Comparison of ENCODE assay signal across 8 cellular contexts in the genomic region with DNA sequence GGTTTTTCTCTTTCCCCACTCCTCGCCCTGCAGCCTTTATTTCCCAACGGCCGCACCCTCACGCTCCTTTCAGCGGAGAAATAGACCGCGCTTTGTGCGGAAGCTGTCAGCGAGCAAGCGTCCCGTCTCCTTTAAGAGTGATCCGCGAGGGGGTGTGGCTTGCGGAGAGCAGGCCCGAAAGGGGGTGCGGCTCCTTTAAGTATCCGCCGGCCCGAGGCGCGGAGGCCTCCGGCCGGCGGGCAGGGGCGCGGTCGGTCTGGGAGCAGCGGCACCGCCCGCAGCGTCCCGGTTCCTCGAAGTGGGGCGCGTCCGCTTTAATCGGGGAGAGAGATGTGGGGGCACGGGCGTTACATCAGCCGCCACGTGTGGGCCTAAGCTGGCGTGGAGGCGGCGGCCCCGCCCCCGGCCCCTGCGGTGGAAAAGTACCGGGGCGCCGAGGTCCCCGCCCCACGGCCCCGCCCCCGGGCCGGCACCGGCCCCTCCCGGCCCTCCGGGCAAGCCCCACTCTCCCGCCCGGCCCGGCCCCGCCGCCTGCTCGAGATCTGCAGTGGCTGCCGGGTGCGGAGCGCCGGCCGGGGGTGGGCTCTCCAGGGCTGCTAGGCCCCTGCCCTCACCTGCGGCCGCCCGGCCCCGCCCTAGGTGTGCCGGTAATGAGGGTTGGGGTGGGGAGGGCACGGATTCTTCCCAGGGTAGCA. TPM values are rescaled to one million over a fixed set of nuclear protein-coding genes. Genes with fewer than 3 reads are reported as not detected.
DNase-seq lines count a peak whose midpoint lies in the region; ATAC-seq and TF ChIP-seq lines count a peak whose summit lies in the region.

No MANE protein-coding gene starts in this region.

- H3K36me3 ChIP-seq in duodenal mucosa (ENCODE audit: control insufficient read depth in 1 of 2, insufficient read depth in 2 of 2, low read length in 2 of 2) (no peaks in the 10 kb centered on the region), lower lobe of right lung (no peaks in the 10 kb centered on the region)

- TF ChIP-seq CTCF in C4-2B (conservative IDR thresholded peaks at IDR 0.05) = no peak
- TF ChIP-seq CTCF in lower lobe of right lung (IDR thresholded peaks at IDR 0.05) = no peak

- H3K27ac ChIP-seq in C4-2B (peak overlapping the region; percentile 78), duodenal mucosa (ENCODE audit: low read depth, low read length) (peak overlapping the region; percentile 61), lower lobe of right lung (peak overlapping the region; percentile 81)

- no peaks in the 10 kb centered on the region for H3K9me3 ChIP-seq in duodenal mucosa (ENCODE audit: control insufficient read depth in 1 of 2, low read length in 2 of 2)
- no peaks in the 10 kb centered on the region for H3K9me3 ChIP-seq in lower lobe of right lung

- peak; percentile 82 for ATAC-seq in GM19324 (IDR thresholded peaks at IDR 0.05; ENCODE audit: low FRiP score, unreplicated experiment)
- peak; percentile 81 for ATAC-seq in HG03442 (IDR thresholded peaks at IDR 0.05; ENCODE audit: unreplicated experiment)
- ATAC-seq in lower lobe of right lung = peak; percentile 92 to 94

- H3K4me1 ChIP-seq in duodenal mucosa (ENCODE audit: control insufficient read depth in 1 of 2, insufficient read depth in 2 of 2, low read length in 2 of 2) (peaks cover 38 to 41% of the 10 kb centered on the region in 2 donors), lower lobe of right lung (peaks cover 26% of the 10 kb centered on the region)

- intact Hi-C loops in lower lobe of right lung (cut with DNase I) = no loop called here

- H3K4me3 ChIP-seq in duodenal mucosa (ENCODE audit: low read depth in 1 of 2, low read length in 2 of 2) = peak overlapping the region; percentile 77 to 87
- peak overlapping the region; percentile 96 for H3K4me3 ChIP-seq in lower lobe of right lung

- DNase-seq in NCI-H748 (lab: John Stamatoyannopoulos, UW; ENCODE audit: unreplicated experiment) (peak; percentile 97), lower lobe of right lung (peak; percentile 95)
- peak; percentile 84 to 85 for DNase-seq in activated CD4-positive, alpha-beta T cell treated with anti-CD3 and anti-CD28 coated beads, Interleukin-2, amount 50 U/mL, for 4 hours
- DNase-seq in stimulated activated CD4-positive, alpha-beta T cell treated with anti-CD3 and anti-CD28 coated beads, Interleukin-4, amount 100 ng/mL, for 48 hours (ENCODE audit: low read depth in 2 of 2) = peak; percentile 80 to 89

- H3K9ac ChIP-seq in duodenal mucosa (ENCODE audit: low read depth in 1 of 2, low read length in 2 of 2) = peak overlapping the region; percentile 70 to 79

- H3K27me3 ChIP-seq in duodenal mucosa (ENCODE audit: control insufficient read depth in 1 of 2, insufficient read depth in 2 of 2, low read length in 2 of 2) (no peaks in the 10 kb centered on the region), lower lobe of right lung (ENCODE audit: low read depth) (no peaks in the 10 kb centered on the region)

RNA-seq across cellular contexts. Expression of a gene that starts 1.2 kb away (rescaled TPM):
- total RNA-seq in lower lobe of right lung = 24.2 TPM

RNA-seq across cellular contexts. Expression of a gene that starts 38.7 kb away (rescaled TPM):
- total RNA-seq in lower lobe of right lung = 10.7 TPM

RNA-seq across cellular contexts. Expression of a gene that starts 51.0 kb away (rescaled TPM):
- total RNA-seq in lower lobe of right lung = 17.3 TPM

RNA-seq across cellular contexts. Expression of a gene that starts 55.3 kb away (rescaled TPM):
- total RNA-seq in lower lobe of right lung = 205 TPM

Comparison
In these comparisons a context has a peak if more than half of its experiments do, and no peak if none do; other contexts are left out.
1. Peak in every context shown above with its lines: DNase-seq, ATAC-seq, H3K4me3 ChIP-seq and H3K27ac ChIP-seq.